Comparison of ENCODE assay signal across 21 cellular contexts in genomic region chr3:105490045-105490444, GRCh38.
"Had no signal": no experiment of that assay in that cellular context is flagged by ENCODE, and none has a peak within 500 bp of the region (broad histone marks: within the 10 kb centered on the region; RNA-seq: fewer than 3 reads in every experiment).

No MANE protein-coding gene starts in this region.

- DNase-seq: activated CD4-positive, alpha-beta T cell treated with anti-CD3 and anti-CD28 coated beads, Interleukin-2, amount 50 U/mL, for 4 hours; activated CD8-positive, alpha-beta memory T cell treated with anti-CD3 and anti-CD28 coated beads for 24 hours; activated CD8-positive, alpha-beta memory T cell treated with anti-CD3 and anti-CD28 coated beads, Interleukin-2, amount 50 U/mL, for 4 hours; activated naive CD4-positive, alpha-beta T cell; activated naive CD8-positive, alpha-beta T cell treated with anti-CD3 and anti-CD28 coated beads, Interleukin-2, amount 10 ng/mL, durations not matched to agents 7 days and 5 days; activated T-cell treated with anti-CD3 and anti-CD28 coated beads, Interleukin-2, amount 50 U/mL, for 24 hours; amygdala; dermis blood vessel endothelial cell; effector CD8-positive, alpha-beta T cell; erythroblast; gastrocnemius medialis; hippocampal formation; mucosa of descending colon; nephron progenitor cell; nucleus accumbens; retina; stimulated activated CD4-positive, alpha-beta T cell treated with anti-CD3 and anti-CD28 coated beads, Interleukin-12 subunit alpha, Interleukin-12 subunit beta, amount 100 ng/mL, for 4 hours; stimulated activated CD4-positive, alpha-beta T cell treated with anti-CD3 and anti-CD28 coated beads, Interleukin-4, amount 100 ng/mL, for 4 hours; stimulated activated naive CD8-positive, alpha-beta T cell treated with anti-CD3 and anti-CD28 coated beads, Interleukin-15, Interleukin-2, amounts not matched to agents 100 U/mL and 50 U/mL, for 24 hours; T1000 had no signal

- H3K4me1 ChIP-seq: gastrocnemius medialis had no signal

- H3K4me3 ChIP-seq: gastrocnemius medialis, mucosa of descending colon had no signal

- ATAC-seq: gastrocnemius medialis; mucosa of descending colon; stimulated activated naive CD8-positive, alpha-beta T cell treated with anti-CD3 and anti-CD28 coated beads, Interleukin-15, Interleukin-2, amounts not matched to agents 100 U/mL and 50 U/mL, for 24 hours; WTC11 had no signal

- H3K27ac ChIP-seq: gastrocnemius medialis had no signal

- H3K27me3 ChIP-seq: gastrocnemius medialis had no signal

- H3K36me3 ChIP-seq: gastrocnemius medialis had no signal

- H3K9me3 ChIP-seq: gastrocnemius medialis had no signal
